ENCODE assay signal across 17 cellular contexts in the genomic region with DNA sequence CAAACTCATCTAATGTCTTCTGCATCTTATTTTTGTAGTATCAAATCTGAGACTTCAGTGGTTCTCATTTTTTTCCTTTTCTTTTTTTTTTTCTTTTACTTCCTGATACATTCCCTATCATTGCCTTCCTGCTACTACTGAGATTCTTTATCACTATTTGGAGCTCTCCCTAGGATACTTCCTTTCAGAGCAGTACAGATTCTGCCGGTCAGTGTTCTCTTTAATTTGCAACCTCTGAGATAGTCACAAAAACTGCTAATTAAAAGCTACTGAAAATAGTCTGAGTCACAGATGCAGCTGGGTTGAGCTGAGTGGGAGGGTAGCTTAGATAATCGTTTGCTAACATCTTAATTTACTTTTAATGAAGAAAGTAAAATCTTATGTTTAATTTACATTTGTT.
DNase-seq lines count a peak whose midpoint lies in the region; ATAC-seq and TF ChIP-seq lines count a peak whose summit lies in the region.
"Had no signal": no experiment of that assay in that cellular context is flagged by ENCODE, and none has a peak within 500 bp of the region (broad histone marks: within the 10 kb centered on the region; RNA-seq: fewer than 3 reads in every experiment).

No MANE protein-coding gene starts in this region.

- H3K27ac ChIP-seq in H9 (ENCODE audit: insufficient read length, low read depth, low read length) (no peak overlapping the region), iPS-18a (ENCODE audit: low read length) (peak overlapping the region; percentile 59)
- H3K27ac ChIP-seq: GM23248, SK-N-MC had no signal

- H4K91ac ChIP-seq in H9 (ENCODE audit: insufficient read length, low read depth, low read length): no peak overlapping the region

- H3K9me3 ChIP-seq in H9 (ENCODE audit: control insufficient read depth, low read depth, low read length) (no peaks in the 10 kb centered on the region), iPS-18a (ENCODE audit: control insufficient read depth, low read depth, low read length) (no peaks in the 10 kb centered on the region)

- H3K9ac ChIP-seq in H9 (ENCODE audit: extremely low read depth, insufficient read length, low read length) (no peak overlapping the region), iPS-18a (ENCODE audit: low read length) (no peak overlapping the region)
- H3K9ac ChIP-seq: GM23248 had no signal

- H3K36me3 ChIP-seq in iPS-18a (ENCODE audit: control insufficient read depth, low read depth, low read length): no peaks in the 10 kb centered on the region

- H3K4me3 Mint-ChIP-seq in H9: no peak overlapping the region
- H3K4me3 Mint-ChIP-seq: CD4-positive, alpha-beta memory T cell; HFFc6 had no signal

- H3K56ac ChIP-seq in H9 (ENCODE audit: insufficient read length, low read depth, low read length): no peak overlapping the region

- H3K4me1 ChIP-seq in H9 (ENCODE audit: insufficient read depth, low read length): no peaks in the 10 kb centered on the region
- H3K4me1 ChIP-seq in iPS-18a (ENCODE audit: control insufficient read depth, low read depth, low read length): peaks cover 15% of the 10 kb centered on the region

- H3K36me3 Mint-ChIP-seq in H9 (ENCODE audit: insufficient read depth in 1 of 3, low read depth in 3 of 3): no peaks in the 10 kb centered on the region
- H3K36me3 Mint-ChIP-seq: CD4-positive, alpha-beta memory T cell had no signal

- H2BK20ac ChIP-seq in H9 (ENCODE audit: low read depth, low read length, poor library complexity, severe bottlenecking): no peak overlapping the region

- H3K27ac Mint-ChIP-seq in H9: peak overlapping the region in 2 of 3 experiments; percentile 34 to 59; a peak in 4 of 7 replicates
- H3K27ac Mint-ChIP-seq: CD4-positive, alpha-beta memory T cell; HFFc6 had no signal

- no peaks in the 10 kb centered on the region for H3K79me2 ChIP-seq in H9 (ENCODE audit: insufficient read depth, low read length)

- H3K27me3 Mint-ChIP-seq in H9 (ENCODE audit: low read depth): no peaks in the 10 kb centered on the region
- H3K27me3 Mint-ChIP-seq: CD4-positive, alpha-beta memory T cell had no signal

- no peak overlapping the region for H4K8ac ChIP-seq in H9 (replicated peaks; ENCODE audit: insufficient read length, low read depth, low read length)

- no peaks in the 10 kb centered on the region for H3K9me3 Mint-ChIP-seq in H9
- H3K9me3 Mint-ChIP-seq: HFFc6 had no signal

- H4K20me1 ChIP-seq in H9 (ENCODE audit: control insufficient read depth, insufficient read depth, insufficient read length): no peaks in the 10 kb centered on the region

- ATAC-seq in HG03378 (IDR thresholded peaks at IDR 0.05; ENCODE audit: unreplicated experiment): no peak
- ATAC-seq: Panc1 had no signal

- no peaks in the 10 kb centered on the region for H3K79me1 ChIP-seq in H9 (ENCODE audit: insufficient read depth, low read depth, low read length, poor library complexity, severe bottlenecking)

- no peak overlapping the region for H3K4me3 ChIP-seq in iPS-18a (ENCODE audit: low read length)
- H3K4me3 ChIP-seq: GM23248, SK-N-MC had no signal

- no peak overlapping the region for H2AK5ac ChIP-seq in H9 (ENCODE audit: insufficient read length, low read length)

- H3K23me2 ChIP-seq in H9 (ENCODE audit: insufficient read length, low read depth, low read length, poor library complexity, severe bottlenecking): no peaks in the 10 kb centered on the region

- H2BK120ac ChIP-seq in H9 (ENCODE audit: low read depth, low read length, poor library complexity, severe bottlenecking): no peak overlapping the region

- no peak overlapping the region for H4K5ac ChIP-seq in H9 (ENCODE audit: insufficient read length, low read depth, low read length)

- peaks cover 7 to 8% of the 10 kb centered on the region in 2 experiments for H3K4me1 Mint-ChIP-seq in H9
- H3K4me1 Mint-ChIP-seq: CD4-positive, alpha-beta memory T cell had no signal

- H3K14ac ChIP-seq in H9 (ENCODE audit: insufficient read depth, low read length): no peak overlapping the region

- no peak overlapping the region for H2BK5ac ChIP-seq in H9 (ENCODE audit: insufficient read length, low read length)

- no peaks in the 10 kb centered on the region for H3K27me3 ChIP-seq in H9 (ENCODE audit: insufficient read depth, low read length)
- no peaks in the 10 kb centered on the region for H3K27me3 ChIP-seq in iPS-18a (ENCODE audit: control insufficient read depth, insufficient read depth, low read length)

- H3K4ac ChIP-seq in H9 (ENCODE audit: low read depth, low read length): no peak overlapping the region

- TF ChIP-seq CTCF in H9 (conservative IDR thresholded peaks at IDR 0.05): no peak

- no peak overlapping the region for H2BK15ac ChIP-seq in H9 (ENCODE audit: low read depth, low read length)

- WGBS in H9 (ENCODE audit: extremely low coverage, insufficient read length, low lambda C conversion rate): no CpG with 5 or more reads among the region's 2 CpGs

- H2AFZ ChIP-seq in H9 (ENCODE audit: low read length): no peak overlapping the region
- H2AFZ ChIP-seq: GM23248 had no signal

- H3T11ph ChIP-seq in H9 (ENCODE audit: low read length): no peak overlapping the region

- no peak overlapping the region for H3K23ac ChIP-seq in H9 (ENCODE audit: insufficient read length, low read depth, low read length)

- no peak overlapping the region for H2BK12ac ChIP-seq in H9 (ENCODE audit: insufficient read length, low read depth, low read length)

- DNase-seq in H9 (no peak), RKO (ENCODE audit: low spot score) (peak; percentile 5), NCI-H2107 (lab: John Stamatoyannopoulos, UW) (no peak), NCI-H187 (lab: John Stamatoyannopoulos, UW) (no peak), NCI-H345 treated with DMSO at 0.1 percent for 48 hours (lab: John Stamatoyannopoulos, UW; ENCODE audit: unreplicated experiment) (no peak)
- DNase-seq: CD4-positive, alpha-beta memory T cell; GF-D8; GM23248; HFFc6; NCI-H2029 treated with DMSO at 0.1 percent for 48 hours; NCI-H510A; Right ventricle myocardium superior; T-helper 1 cell had no signal

- no peak overlapping the region for H3K4me2 ChIP-seq in H9 (ENCODE audit: insufficient read depth, insufficient read length, low read length)

- no peak overlapping the region for H3K18ac ChIP-seq in H9 (ENCODE audit: insufficient read length, low read depth, low read length)
